ENCODE assay signal across 26 cellular contexts in genomic region chr1:71908313-71908712, GRCh38.
DNase-seq lines count a peak whose midpoint lies in the region; ATAC-seq and TF ChIP-seq lines count a peak whose summit lies in the region.
"Had no signal": no experiment of that assay in that cellular context is flagged by ENCODE, and none has a peak within 500 bp of the region (broad histone marks: within the 10 kb centered on the region; RNA-seq: fewer than 3 reads in every experiment).

No MANE protein-coding gene starts in this region.

- H3K79me1 ChIP-seq in IMR-90 (ENCODE audit: low read depth in 1 of 2, low read length in 2 of 2), result no peaks in the 10 kb centered on the region

- peaks cover 2% of the 10 kb centered on the region; the same call in 1 of the 2 replicates for H3K4me1 ChIP-seq in IMR-90 (ENCODE audit: control insufficient read depth, insufficient read depth, low read length)
- H3K4me1 ChIP-seq in lower lobe of right lung, result no peaks in the 10 kb centered on the region
- no peaks in the 10 kb centered on the region for H3K4me1 ChIP-seq in naive thymus-derived CD4-positive, alpha-beta T cell (ENCODE audit: control insufficient read depth in 2 of 2, insufficient read depth in 2 of 2, low read length in 2 of 2)
- H3K4me1 ChIP-seq: A549, BLaER1, breast epithelium, Peyer's patch, SJSA1 had no signal

- H3K27me3 ChIP-seq in AG04450 (ENCODE audit: control insufficient read depth, insufficient read depth, low read length), result no peaks in the 10 kb centered on the region
- no peaks in the 10 kb centered on the region for H3K27me3 ChIP-seq in IMR-90 (ENCODE audit: control insufficient read depth, insufficient read depth, low read length)
- H3K27me3 ChIP-seq in lower lobe of right lung (ENCODE audit: low read depth), result no peaks in the 10 kb centered on the region
- H3K27me3 ChIP-seq in naive thymus-derived CD4-positive, alpha-beta T cell (ENCODE audit: control insufficient read depth in 2 of 2, insufficient read depth in 2 of 2, low read length in 2 of 2), result no peaks in the 10 kb centered on the region
- H3K27me3 ChIP-seq: BLaER1, breast epithelium, Peyer's patch, SJSA1 had no signal

- no peaks in the 10 kb centered on the region for H3K9me1 ChIP-seq in IMR-90 (ENCODE audit: insufficient read depth, low read length)

- dilution Hi-C loops in IMR-90 (cut with HindIII; ENCODE audit: low sequenced_read_pairs, unreplicated experiment), result no loop called here

- no peak overlapping the region for H2AK9ac ChIP-seq in IMR-90 (replicated peaks; ENCODE audit: low read depth, low read length, poor library complexity)

- no peak overlapping the region for H4K8ac ChIP-seq in IMR-90 (ENCODE audit: low read depth in 2 of 2, low read length in 2 of 2)

- no peak overlapping the region for H3K23ac ChIP-seq in IMR-90 (ENCODE audit: low read depth, low read length)

- ATAC-seq in IMR-90 (ENCODE audit: low read depth) (peak; percentile 60), lower lobe of right lung (peak; percentile 80 to 97)
- no peak for ATAC-seq in naive thymus-derived CD4-positive, alpha-beta T cell
- ATAC-seq: A549; effector memory CD8-positive, alpha-beta T cell; esophagus mucosa had no signal

- H3K27ac Mint-ChIP-seq in naive thymus-derived CD4-positive, alpha-beta T cell, result no peak overlapping the region
- H3K27ac Mint-ChIP-seq: activated naive CD8-positive, alpha-beta T cell treated with anti-CD3 and anti-CD28 coated beads, Interleukin-2, amount 10 ng/mL, durations not matched to agents 7 days and 5 days; effector memory CD8-positive, alpha-beta T cell had no signal

- H2AFZ ChIP-seq in IMR-90 (replicated peaks; ENCODE audit: low read length, poor library complexity), result no peak overlapping the region

- no peak overlapping the region for H2AK5ac ChIP-seq in IMR-90 (ENCODE audit: low read depth, low read length)

- DNase-seq in AG04450 (ENCODE audit: low read depth, low spot score) (peak; percentile 7), IMR-90 (peak; percentile 45), astrocyte of the cerebellum (ENCODE audit: low read depth) (peak; percentile 3), lower lobe of right lung (no peak), GF-D8 (lab: John Stamatoyannopoulos, UW) (no peak), GM13977 (ENCODE audit: low spot score) (no peak), posterior vena cava (ENCODE audit: low spot score) (no peak)
- DNase-seq in naive thymus-derived CD4-positive, alpha-beta T cell, result no peak
- DNase-seq: activated CD4-positive, alpha-beta T cell treated with anti-CD3 and anti-CD28 coated beads for 1 hour; activated effector memory CD4-positive, alpha-beta T cell treated with anti-CD3 and anti-CD28 coated beads, Interleukin-2, amount 50 U/mL, for 16 hours; activated naive CD8-positive, alpha-beta T cell treated with anti-CD3 and anti-CD28 coated beads, Interleukin-2, amount 10 ng/mL, durations not matched to agents 7 days and 5 days; effector memory CD8-positive, alpha-beta T cell; KBM-7; MM.1S; NCI-H1417 treated with DMSO at 0.1 percent for 48 hours; NCI-H526; nucleus accumbens; Peyer's patch; small intestine; stimulated activated CD4-positive, alpha-beta T cell treated with anti-CD3 and anti-CD28 coated beads, Interleukin-1b, Interleukin-23, amount 100 ng/mL, for 48 hours; T-helper 1 cell had no signal

- no peak overlapping the region for H3K14ac ChIP-seq in IMR-90 (replicated peaks; ENCODE audit: low read depth, low read length)

- in situ Hi-C loops in IMR-90 (cut with MboI; ENCODE audit: low sequenced_read_pairs), result no loop called here
- in situ Hi-C loops in astrocyte of the cerebellum (cut with HindIII; ENCODE audit: low sequenced_read_pairs), result no loop called here
- in situ Hi-C loops in GM13977 (cut with MboI; ENCODE audit: low pct_unique_long_range_greater_than_20kb, low sequenced_read_pairs, unreplicated experiment), result no loop called here

- peak overlapping the region; percentile 36; the same call in 1 of the 2 replicates for H3K4me2 ChIP-seq in IMR-90 (ENCODE audit: low read depth, low read length)
- H3K4me2 ChIP-seq: A549, BLaER1 had no signal

- H2BK20ac ChIP-seq in IMR-90 (ENCODE audit: low read depth, low read length), result no peak overlapping the region

- no peaks in the 10 kb centered on the region for H3K36me3 Mint-ChIP-seq in naive thymus-derived CD4-positive, alpha-beta T cell
- H3K36me3 Mint-ChIP-seq: activated naive CD8-positive, alpha-beta T cell treated with anti-CD3 and anti-CD28 coated beads, Interleukin-2, amount 10 ng/mL, durations not matched to agents 7 days and 5 days had no signal

- no peaks in the 10 kb centered on the region for H3K27me3 Mint-ChIP-seq in naive thymus-derived CD4-positive, alpha-beta T cell
- H3K27me3 Mint-ChIP-seq: activated naive CD8-positive, alpha-beta T cell treated with anti-CD3 and anti-CD28 coated beads, Interleukin-2, amount 10 ng/mL, durations not matched to agents 7 days and 5 days; effector memory CD8-positive, alpha-beta T cell had no signal

- POLR2A ChIA-PET in AG04450 (lab: Yijun Ruan, JAX) (no interaction called here), IMR-90 (lab: Charles Lee; ENCODE audit: unreplicated experiment) (interaction anchor here (0.6 kb wide), 1 partner anchor 519 kb away, joined by 3 read pairs; no protein-coding TSS in a partner anchor)
- POLR2A ChIA-PET in naive thymus-derived CD4-positive, alpha-beta T cell (lab: Charles Lee), result no interaction called here

- H2BK120ac ChIP-seq in IMR-90 (ENCODE audit: low read depth, low read length), result no peak overlapping the region

- no peak overlapping the region for H4K91ac ChIP-seq in IMR-90 (ENCODE audit: insufficient read depth, low read depth, low read length)

- no peak overlapping the region for H2BK15ac ChIP-seq in IMR-90 (ENCODE audit: low read depth, low read length)

- no peak overlapping the region for H3K4ac ChIP-seq in IMR-90 (ENCODE audit: low read depth, low read length)

- H3K9ac ChIP-seq in IMR-90 (ENCODE audit: low read depth, low read length), result no peak overlapping the region
- H3K9ac ChIP-seq: BLaER1 had no signal

- no peaks in the 10 kb centered on the region for H4K20me1 ChIP-seq in IMR-90 (ENCODE audit: insufficient read depth, low read length)
- H4K20me1 ChIP-seq: BLaER1 had no signal

- no peak overlapping the region for H3K4me3 Mint-ChIP-seq in naive thymus-derived CD4-positive, alpha-beta T cell
- H3K4me3 Mint-ChIP-seq: activated naive CD8-positive, alpha-beta T cell treated with anti-CD3 and anti-CD28 coated beads, Interleukin-2, amount 10 ng/mL, durations not matched to agents 7 days and 5 days; effector memory CD8-positive, alpha-beta T cell had no signal

- H4K5ac ChIP-seq in IMR-90 (ENCODE audit: low read depth, low read length), result peak overlapping the region; percentile 42; the same call in 1 of the 2 replicates

- intact Hi-C loops in IMR-90 (cut with micrococcal nuclease), result no loop called here
- intact Hi-C loops in lower lobe of right lung (cut with DNase I), result no loop called here
- intact Hi-C loops in posterior vena cava (cut with DNase I), result no loop called here
- intact Hi-C loops in naive thymus-derived CD4-positive, alpha-beta T cell (cut with micrococcal nuclease), result no loop called here

- CTCF ChIA-PET in AG04450 (lab: Charles Lee), result no interaction called here
- CTCF ChIA-PET in IMR-90 (lab: Yijun Ruan, JAX), result no interaction called here
- CTCF ChIA-PET in naive thymus-derived CD4-positive, alpha-beta T cell (lab: Charles Lee), result no interaction called here

- no peak overlapping the region for H3K27ac ChIP-seq in AG04450 (ENCODE audit: low read depth, low read length)
- H3K27ac ChIP-seq in IMR-90 (ENCODE audit: insufficient read depth, low read length), result no peak overlapping the region
- no peak overlapping the region for H3K27ac ChIP-seq in lower lobe of right lung
- no peak overlapping the region for H3K27ac ChIP-seq in naive thymus-derived CD4-positive, alpha-beta T cell (ENCODE audit: low read depth, low read length)
- H3K27ac ChIP-seq: A549, BLaER1, breast epithelium, Peyer's patch, SJSA1 had no signal

- TF ChIP-seq CTCF in AG04450 (IDR thresholded peaks at IDR 0.05; ENCODE audit: low read depth, low read length), result no peak
- TF ChIP-seq CTCF in IMR-90 (conservative IDR thresholded peaks at IDR 0.05; ENCODE audit: low read depth, low read length), result no peak
- no peak for TF ChIP-seq CTCF in astrocyte of the cerebellum (IDR thresholded peaks at IDR 0.05; ENCODE audit: low read depth, low read length, missing control alignments)
- TF ChIP-seq CTCF in lower lobe of right lung (IDR thresholded peaks at IDR 0.05), result no peak
- TF ChIP-seq CTCF in GM13977 (IDR thresholded peaks at IDR 0.05; ENCODE audit: extremely low read depth, insufficient read depth, missing control alignments), result no peak

- H3K56ac ChIP-seq in IMR-90 (ENCODE audit: extremely low read depth, insufficient read depth, low read length), result no peak overlapping the region

- no peaks in the 10 kb centered on the region for H3K4me1 Mint-ChIP-seq in naive thymus-derived CD4-positive, alpha-beta T cell
- H3K4me1 Mint-ChIP-seq: activated naive CD8-positive, alpha-beta T cell treated with anti-CD3 and anti-CD28 coated beads, Interleukin-2, amount 10 ng/mL, durations not matched to agents 7 days and 5 days had no signal

- no CpG with 5 or more reads among the region's 1 CpG for WGBS in IMR-90 (ENCODE audit: extremely low coverage in 2 of 2, insufficient read length in 1 of 2), 2 experiments

- BruUV-seq in IMR-90 (replicated peaks; lab: Mats Ljungman, UMichigan), result no TSS peak

- TF ChIP-seq RAD21 in IMR-90 (IDR thresholded peaks at IDR 0.05; ENCODE audit: low read length), result no peak

- H3K9me3 ChIP-seq in AG04450 (ENCODE audit: control insufficient read depth, insufficient read depth, low read length), result no peaks in the 10 kb centered on the region
- H3K9me3 ChIP-seq in IMR-90 (ENCODE audit: control insufficient read depth, insufficient read depth, low read length), result no peaks in the 10 kb centered on the region
- H3K9me3 ChIP-seq in lower lobe of right lung, result no peaks in the 10 kb centered on the region
- no peaks in the 10 kb centered on the region for H3K9me3 ChIP-seq in naive thymus-derived CD4-positive, alpha-beta T cell (ENCODE audit: control insufficient read depth in 2 of 3, low read length in 3 of 3)
- H3K9me3 ChIP-seq: A549, breast epithelium, Peyer's patch, SJSA1 had no signal

- H3K18ac ChIP-seq in IMR-90 (ENCODE audit: low read depth, low read length), result no peak overlapping the region

- no peak overlapping the region for H2BK5ac ChIP-seq in IMR-90 (ENCODE audit: low read depth, low read length, poor library complexity, severe bottlenecking)

- peaks cover 0 to 9% (median 0%) of the 10 kb centered on the region in 11 donors for H3K9me3 Mint-ChIP-seq in naive thymus-derived CD4-positive, alpha-beta T cell

- no peaks in the 10 kb centered on the region for H3K36me3 ChIP-seq in IMR-90 (ENCODE audit: control insufficient read depth, insufficient read depth, low read length)
- no peaks in the 10 kb centered on the region for H3K36me3 ChIP-seq in lower lobe of right lung
- no peaks in the 10 kb centered on the region for H3K36me3 ChIP-seq in naive thymus-derived CD4-positive, alpha-beta T cell (ENCODE audit: control insufficient read depth in 2 of 3, insufficient read depth in 3 of 3, low read length in 3 of 3)
- H3K36me3 ChIP-seq: BLaER1, breast epithelium, Peyer's patch, SJSA1 had no signal

- no peak overlapping the region for H3K4me3 ChIP-seq in AG04450 (ENCODE audit: low read depth, low read length)
- H3K4me3 ChIP-seq in IMR-90 (ENCODE audit: insufficient read depth, low read depth, low read length), result no peak overlapping the region
- no peak overlapping the region for H3K4me3 ChIP-seq in astrocyte of the cerebellum (ENCODE audit: low read depth, low read length)
- H3K4me3 ChIP-seq in lower lobe of right lung, result no peak overlapping the region
- H3K4me3 ChIP-seq in naive thymus-derived CD4-positive, alpha-beta T cell (ENCODE audit: low read length), result no peak overlapping the region
- H3K4me3 ChIP-seq: A549, BLaER1, breast epithelium, Peyer's patch, SJSA1 had no signal

- TF ChIP-seq POLR2A in IMR-90 (IDR thresholded peaks at IDR 0.05; ENCODE audit: low read depth, low read length), result no peak

Comparison
In these comparisons a context has a peak if more than half of its experiments do, and no peak if none do; other contexts are left out.
1. DNase-seq: peak in AG04450 (single experiment), IMR-90 (single experiment) and astrocyte of the cerebellum (single experiment); none in lower lobe of right lung (single experiment), GF-D8 (single experiment), GM13977 (single experiment), posterior vena cava (single experiment) and naive thymus-derived CD4-positive, alpha-beta T cell (0 of 9).